In genomic region chr5:174895360-174895759, GRCh38 we compare ENCODE assay signal across 26 cellular contexts.
"Had no signal": no experiment of that assay in that cellular context is flagged by ENCODE, and none has a peak within 500 bp of the region (broad histone marks: within the 10 kb centered on the region; RNA-seq: fewer than 3 reads in every experiment).

No MANE protein-coding gene starts in this region.

- H3K4me3 ChIP-seq: breast epithelium, esophagus squamous epithelium, left ventricle myocardium inferior, lung, mucosa of descending colon, spleen, suprapubic skin, tibial artery, upper lobe of right lung had no signal

- H3K36me3 Mint-ChIP-seq: natural killer cell treated with Interleukin-12 subunit alpha and Interleukin-12 subunit beta and Interleukin-15 and Interleukin-18, amount 100 ng/mL, for 72 hours had no signal

- H3K27me3 Mint-ChIP-seq: activated CD4-positive, alpha-beta memory T cell treated with anti-CD3 and anti-CD28 coated beads, Interleukin-2, amount 10 ng/mL, durations not matched to agents 7 days and 5 days; activated CD4-positive, alpha-beta T cell treated with anti-CD3 and anti-CD28 coated beads, Interleukin-2, amount 10 ng/mL, durations not matched to agents 7 days and 5 days; dendritic cell treated with granulocyte-macrophage colony-stimulating factor and Interleukin-4, amounts not matched to agents 40 ng/mL and 50 ng/mL, for 4 days had no signal

- DNase-seq: activated CD4-positive, alpha-beta memory T cell treated with anti-CD3 and anti-CD28 coated beads, Interleukin-2, amount 10 ng/mL, durations not matched to agents 7 days and 5 days; activated CD4-positive, alpha-beta T cell treated with anti-CD3 and anti-CD28 coated beads for 1 hour; activated CD4-positive, alpha-beta T cell treated with anti-CD3 and anti-CD28 coated beads, Interleukin-2, amount 10 ng/mL, durations not matched to agents 7 days and 5 days; activated CD8-positive, alpha-beta memory T cell treated with anti-CD3 and anti-CD28 coated beads, Interleukin-2, amount 50 U/mL, for 48 hours; activated gamma-delta T cell treated with Interleukin-2 at 50 U/mL for 16 hours; activated naive CD4-positive, alpha-beta T cell treated with anti-CD3 and anti-CD28 coated beads, Interleukin-2, amount 50 U/mL, for 16 hours; activated naive CD8-positive, alpha-beta T cell treated with anti-CD3 and anti-CD28 coated beads, Interleukin-2, amount 50 U/mL, for 24 hours; activated T-cell treated with anti-CD3 and anti-CD28 coated beads, Interleukin-2, amount 50 U/mL, for 24 hours; esophagus squamous epithelium; foreskin melanocyte; islet precursor cell; left ventricle myocardium inferior; mucosa of descending colon; posterior cingulate gyrus; right cardiac atrium; spleen; stimulated activated naive CD4-positive, alpha-beta T cell; tibial artery; upper lobe of right lung had no signal

- H3K27me3 ChIP-seq: breast epithelium, esophagus squamous epithelium, spleen, suprapubic skin, tibial artery, upper lobe of right lung had no signal

- H3K9me3 Mint-ChIP-seq: activated CD4-positive, alpha-beta memory T cell treated with anti-CD3 and anti-CD28 coated beads, Interleukin-2, amount 10 ng/mL, durations not matched to agents 7 days and 5 days; activated CD4-positive, alpha-beta T cell treated with anti-CD3 and anti-CD28 coated beads, Interleukin-2, amount 10 ng/mL, durations not matched to agents 7 days and 5 days; central memory CD8-positive, alpha-beta T cell; natural killer cell treated with Interleukin-12 subunit alpha and Interleukin-12 subunit beta and Interleukin-15 and Interleukin-18, amount 100 ng/mL, for 72 hours had no signal

- H3K4me1 Mint-ChIP-seq: activated CD4-positive, alpha-beta memory T cell treated with anti-CD3 and anti-CD28 coated beads, Interleukin-2, amount 10 ng/mL, durations not matched to agents 7 days and 5 days; activated CD4-positive, alpha-beta T cell treated with anti-CD3 and anti-CD28 coated beads, Interleukin-2, amount 10 ng/mL, durations not matched to agents 7 days and 5 days; activated naive CD8-positive, alpha-beta T cell treated with anti-CD3 and anti-CD28 coated beads, Interleukin-2, amount 50 U/mL, for 24 hours; central memory CD8-positive, alpha-beta T cell had no signal

- H3K9me3 ChIP-seq: esophagus squamous epithelium, mucosa of descending colon, tibial artery, upper lobe of right lung had no signal

- H3K4me1 ChIP-seq: breast epithelium, left ventricle myocardium inferior, spleen, suprapubic skin, tibial artery, upper lobe of right lung had no signal

- H3K27ac ChIP-seq: breast epithelium, epithelial cell of prostate, esophagus squamous epithelium, left ventricle myocardium inferior, spleen, suprapubic skin, tibial artery, upper lobe of right lung had no signal

- H3K4me3 Mint-ChIP-seq: activated CD4-positive, alpha-beta memory T cell treated with anti-CD3 and anti-CD28 coated beads, Interleukin-2, amount 10 ng/mL, durations not matched to agents 7 days and 5 days; activated CD4-positive, alpha-beta T cell treated with anti-CD3 and anti-CD28 coated beads, Interleukin-2, amount 10 ng/mL, durations not matched to agents 7 days and 5 days; activated naive CD8-positive, alpha-beta T cell treated with anti-CD3 and anti-CD28 coated beads, Interleukin-2, amount 50 U/mL, for 24 hours; activated T-cell treated with anti-CD3 and anti-CD28 coated beads, Interleukin-2, amount 50 U/mL, for 24 hours; central memory CD8-positive, alpha-beta T cell; dendritic cell treated with granulocyte-macrophage colony-stimulating factor and Interleukin-4, amounts not matched to agents 40 ng/mL and 50 ng/mL, for 4 days; natural killer cell treated with Interleukin-12 subunit alpha and Interleukin-12 subunit beta and Interleukin-15 and Interleukin-18, amount 100 ng/mL, for 72 hours had no signal

- H3K36me3 ChIP-seq: breast epithelium, esophagus squamous epithelium, left ventricle myocardium inferior, spleen, suprapubic skin, tibial artery, upper lobe of right lung had no signal

- H3K27ac Mint-ChIP-seq: activated CD4-positive, alpha-beta memory T cell treated with anti-CD3 and anti-CD28 coated beads, Interleukin-2, amount 10 ng/mL, durations not matched to agents 7 days and 5 days; activated CD4-positive, alpha-beta T cell treated with anti-CD3 and anti-CD28 coated beads, Interleukin-2, amount 10 ng/mL, durations not matched to agents 7 days and 5 days; activated naive CD8-positive, alpha-beta T cell treated with anti-CD3 and anti-CD28 coated beads, Interleukin-2, amount 50 U/mL, for 24 hours; activated T-cell treated with anti-CD3 and anti-CD28 coated beads, Interleukin-2, amount 50 U/mL, for 24 hours; dendritic cell treated with granulocyte-macrophage colony-stimulating factor and Interleukin-4, amounts not matched to agents 40 ng/mL and 50 ng/mL, for 4 days; natural killer cell treated with Interleukin-12 subunit alpha and Interleukin-12 subunit beta and Interleukin-15 and Interleukin-18, amount 100 ng/mL, for 72 hours had no signal
